In the genomic region with DNA sequence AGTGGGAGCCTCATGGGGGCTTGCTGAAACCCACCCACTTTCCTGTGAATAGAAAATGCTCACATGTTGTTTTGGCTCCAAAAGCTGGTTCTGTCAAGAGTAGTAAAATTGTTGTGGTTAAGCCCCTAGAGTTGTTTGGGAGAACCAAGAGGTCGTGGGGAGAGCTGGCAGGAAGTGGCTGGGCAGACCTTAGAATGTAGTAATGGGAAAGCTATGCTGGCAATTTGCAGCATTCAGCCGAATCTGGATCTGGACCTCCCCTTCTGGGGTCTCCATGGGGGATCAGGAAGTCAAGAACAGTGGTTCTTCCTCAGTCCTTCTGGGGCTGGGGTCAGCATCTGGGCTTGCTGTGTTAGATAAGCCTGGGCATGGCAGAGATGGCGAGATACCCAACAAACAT, we compare ENCODE assay signal across 2 cellular contexts.
TF ChIP-seq lines count a peak whose summit lies in the region.

No MANE protein-coding gene starts in this region.

TF ChIP-seq in GM23338, 12 proteins besides CTCF, POLR2A, EP300 and RAD21:
- TF ChIP-seq POLR2AphosphoS5 (IDR thresholded peaks at IDR 0.05; ENCODE audit: low read depth) (no peak), ZNF462 (CRISPR knock-in tag; IDR thresholded peaks at IDR 0.05) (no peak), ZNF331 (CRISPR knock-in tag; IDR thresholded peaks at IDR 0.05; ENCODE audit: low read depth) (no peak), EZH2phosphoT487 (IDR thresholded peaks at IDR 0.05; ENCODE audit: unreplicated experiment) (no peak), EZH2 (IDR thresholded peaks at IDR 0.05; ENCODE audit: low read depth, unreplicated experiment) (no peak), STAT1 (IDR thresholded peaks at IDR 0.05; ENCODE audit: unreplicated experiment) (no peak), JUNB (IDR thresholded peaks at IDR 0.05; ENCODE audit: unreplicated experiment) (no peak)

TF ChIP-seq in HepG2, 621 proteins besides CTCF, POLR2A, EP300 and RAD21:
- no peak for TF ChIP-seq ZBTB34 (CRISPR knock-in tag; IDR thresholded peaks at IDR 0.05)
- TF ChIP-seq ZNF253 (CRISPR knock-in tag; IDR thresholded peaks at IDR 0.05; ENCODE audit: borderline replicate concordance), result no peak
- TF ChIP-seq, protein P1, sequence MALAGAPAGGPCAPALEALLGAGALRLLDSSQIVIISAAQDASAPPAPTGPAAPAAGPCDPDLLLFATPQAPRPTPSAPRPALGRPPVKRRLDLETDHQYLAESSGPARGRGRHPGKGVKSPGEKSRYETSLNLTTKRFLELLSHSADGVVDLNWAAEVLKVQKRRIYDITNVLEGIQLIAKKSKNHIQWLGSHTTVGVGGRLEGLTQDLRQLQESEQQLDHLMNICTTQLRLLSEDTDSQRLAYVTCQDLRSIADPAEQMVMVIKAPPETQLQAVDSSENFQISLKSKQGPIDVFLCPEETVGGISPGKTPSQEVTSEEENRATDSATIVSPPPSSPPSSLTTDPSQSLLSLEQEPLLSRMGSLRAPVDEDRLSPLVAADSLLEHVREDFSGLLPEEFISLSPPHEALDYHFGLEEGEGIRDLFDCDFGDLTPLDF (CRISPR knock-in tag; IDR thresholded peaks at IDR 0.05), result no peak
- TF ChIP-seq ATAD3A (CRISPR knock-in tag; IDR thresholded peaks at IDR 0.05), result no peak
- TF ChIP-seq, protein P2, sequence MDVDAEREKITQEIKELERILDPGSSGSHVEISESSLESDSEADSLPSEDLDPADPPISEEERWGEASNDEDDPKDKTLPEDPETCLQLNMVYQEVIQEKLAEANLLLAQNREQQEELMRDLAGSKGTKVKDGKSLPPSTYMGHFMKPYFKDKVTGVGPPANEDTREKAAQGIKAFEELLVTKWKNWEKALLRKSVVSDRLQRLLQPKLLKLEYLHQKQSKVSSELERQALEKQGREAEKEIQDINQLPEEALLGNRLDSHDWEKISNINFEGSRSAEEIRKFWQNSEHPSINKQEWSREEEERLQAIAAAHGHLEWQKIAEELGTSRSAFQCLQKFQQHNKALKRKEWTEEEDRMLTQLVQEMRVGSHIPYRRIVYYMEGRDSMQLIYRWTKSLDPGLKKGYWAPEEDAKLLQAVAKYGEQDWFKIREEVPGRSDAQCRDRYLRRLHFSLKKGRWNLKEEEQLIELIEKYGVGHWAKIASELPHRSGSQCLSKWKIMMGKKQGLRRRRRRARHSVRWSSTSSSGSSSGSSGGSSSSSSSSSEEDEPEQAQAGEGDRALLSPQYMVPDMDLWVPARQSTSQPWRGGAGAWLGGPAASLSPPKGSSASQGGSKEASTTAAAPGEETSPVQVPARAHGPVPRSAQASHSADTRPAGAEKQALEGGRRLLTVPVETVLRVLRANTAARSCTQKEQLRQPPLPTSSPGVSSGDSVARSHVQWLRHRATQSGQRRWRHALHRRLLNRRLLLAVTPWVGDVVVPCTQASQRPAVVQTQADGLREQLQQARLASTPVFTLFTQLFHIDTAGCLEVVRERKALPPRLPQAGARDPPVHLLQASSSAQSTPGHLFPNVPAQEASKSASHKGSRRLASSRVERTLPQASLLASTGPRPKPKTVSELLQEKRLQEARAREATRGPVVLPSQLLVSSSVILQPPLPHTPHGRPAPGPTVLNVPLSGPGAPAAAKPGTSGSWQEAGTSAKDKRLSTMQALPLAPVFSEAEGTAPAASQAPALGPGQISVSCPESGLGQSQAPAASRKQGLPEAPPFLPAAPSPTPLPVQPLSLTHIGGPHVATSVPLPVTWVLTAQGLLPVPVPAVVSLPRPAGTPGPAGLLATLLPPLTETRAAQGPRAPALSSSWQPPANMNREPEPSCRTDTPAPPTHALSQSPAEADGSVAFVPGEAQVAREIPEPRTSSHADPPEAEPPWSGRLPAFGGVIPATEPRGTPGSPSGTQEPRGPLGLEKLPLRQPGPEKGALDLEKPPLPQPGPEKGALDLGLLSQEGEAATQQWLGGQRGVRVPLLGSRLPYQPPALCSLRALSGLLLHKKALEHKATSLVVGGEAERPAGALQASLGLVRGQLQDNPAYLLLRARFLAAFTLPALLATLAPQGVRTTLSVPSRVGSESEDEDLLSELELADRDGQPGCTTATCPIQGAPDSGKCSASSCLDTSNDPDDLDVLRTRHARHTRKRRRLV (CRISPR knock-in tag; IDR thresholded peaks at IDR 0.05), result no peak
- no peak for TF ChIP-seq ZNF775 (CRISPR knock-in tag; IDR thresholded peaks at IDR 0.05; ENCODE audit: borderline replicate concordance)
- no peak for TF ChIP-seq PHF20 (CRISPR knock-in tag; IDR thresholded peaks at IDR 0.05)
- no peak for TF ChIP-seq THYN1 (CRISPR knock-in tag; IDR thresholded peaks at IDR 0.05; ENCODE audit: borderline replicate concordance, low read depth)
- no peak for TF ChIP-seq CC2D1A (CRISPR knock-in tag; IDR thresholded peaks at IDR 0.05)
- TF ChIP-seq ARID3A (IDR thresholded peaks at IDR 0.05; ENCODE audit: low read depth, low read length), result no peak
- no peak for TF ChIP-seq FOXM1 (CRISPR knock-in tag; IDR thresholded peaks at IDR 0.05)
- no peak for TF ChIP-seq HNRNPUL1 (IDR thresholded peaks at IDR 0.05; ENCODE audit: low read depth, low read length)
- TF ChIP-seq NR2F1 (CRISPR knock-in tag; IDR thresholded peaks at IDR 0.05), result no peak
- no peak for TF ChIP-seq ZNF260 (CRISPR knock-in tag; IDR thresholded peaks at IDR 0.05; ENCODE audit: borderline replicate concordance, low read depth)
- TF ChIP-seq REL (CRISPR knock-in tag; conservative IDR thresholded peaks at IDR 0.05), result no peak
- no peak for TF ChIP-seq PPARG (CRISPR knock-in tag; conservative IDR thresholded peaks at IDR 0.05)
- TF ChIP-seq, protein P3, sequence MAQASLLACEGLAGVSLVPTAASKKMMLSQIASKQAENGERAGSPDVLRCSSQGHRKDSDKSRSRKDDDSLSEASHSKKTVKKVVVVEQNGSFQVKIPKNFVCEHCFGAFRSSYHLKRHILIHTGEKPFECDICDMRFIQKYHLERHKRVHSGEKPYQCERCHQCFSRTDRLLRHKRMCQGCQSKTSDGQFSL (CRISPR knock-in tag; IDR thresholded peaks at IDR 0.05), result no peak
- TF ChIP-seq XRCC5 (optimal IDR thresholded peaks at IDR 0.05; ENCODE audit: low read length), result no peak
- TF ChIP-seq HNF1A (IDR thresholded peaks at IDR 0.05; ENCODE audit: low read depth), result no peak
- no peak for TF ChIP-seq HNF1A (CRISPR knock-in tag; IDR thresholded peaks at IDR 0.05; ENCODE audit: borderline replicate concordance)
- TF ChIP-seq, protein P4, sequence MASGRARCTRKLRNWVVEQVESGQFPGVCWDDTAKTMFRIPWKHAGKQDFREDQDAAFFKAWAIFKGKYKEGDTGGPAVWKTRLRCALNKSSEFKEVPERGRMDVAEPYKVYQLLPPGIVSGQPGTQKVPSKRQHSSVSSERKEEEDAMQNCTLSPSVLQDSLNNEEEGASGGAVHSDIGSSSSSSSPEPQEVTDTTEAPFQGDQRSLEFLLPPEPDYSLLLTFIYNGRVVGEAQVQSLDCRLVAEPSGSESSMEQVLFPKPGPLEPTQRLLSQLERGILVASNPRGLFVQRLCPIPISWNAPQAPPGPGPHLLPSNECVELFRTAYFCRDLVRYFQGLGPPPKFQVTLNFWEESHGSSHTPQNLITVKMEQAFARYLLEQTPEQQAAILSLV (CRISPR knock-in tag; IDR thresholded peaks at IDR 0.05; ENCODE audit: borderline replicate concordance), result no peak
